ENCODE assay signal across 9 cellular contexts in the genomic region with DNA sequence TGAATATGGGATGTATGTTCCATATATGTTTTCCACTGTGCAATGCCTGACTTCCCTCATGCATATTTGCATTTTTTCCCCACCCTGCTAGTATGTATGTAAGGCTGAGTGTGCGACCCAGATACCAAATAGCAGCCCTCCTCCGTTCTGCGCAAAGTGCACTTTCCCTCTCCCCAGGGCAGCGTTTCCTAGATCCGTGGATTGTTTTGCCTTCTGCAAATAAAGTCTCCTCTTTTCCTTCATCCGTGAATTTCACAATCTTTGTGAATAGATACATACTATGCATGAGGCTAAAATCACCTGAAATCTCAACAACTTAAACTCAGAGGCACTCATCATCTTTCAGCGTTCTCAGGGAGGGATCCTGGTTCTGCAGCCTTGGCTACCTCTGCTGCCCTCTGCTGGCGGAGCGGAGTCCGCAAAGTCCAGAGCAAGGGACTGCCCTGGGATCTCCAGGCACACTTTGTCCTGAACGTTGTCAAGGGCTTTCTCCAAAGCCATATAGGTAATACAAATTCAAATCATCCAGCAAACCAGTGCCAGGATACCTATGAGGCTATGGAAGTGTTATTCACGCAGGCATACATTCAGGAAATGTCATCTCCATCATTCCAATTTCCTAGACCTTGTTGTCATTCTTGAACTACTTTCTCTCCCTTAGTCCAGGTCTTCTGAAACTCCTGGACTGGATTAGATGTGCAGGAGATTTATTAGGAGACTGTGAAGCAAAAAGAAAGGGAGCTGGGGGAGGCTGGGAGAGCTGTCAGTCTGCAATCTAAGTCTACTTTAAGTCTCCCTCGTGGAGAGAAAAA. TPM values are rescaled to one million over a fixed set of nuclear protein-coding genes. Genes with fewer than 3 reads are reported as not detected.
A peak's percentile ranks its signal among the peaks of the same experiment; 100 is the strongest.
DNase-seq lines count a peak whose midpoint lies in the region; ATAC-seq and TF ChIP-seq lines count a peak whose summit lies in the region.
"Had no signal": no experiment of that assay in that cellular context is flagged by ENCODE, and none has a peak within 500 bp of the region (broad histone marks: within the 10 kb centered on the region; RNA-seq: fewer than 3 reads in every experiment).

No MANE protein-coding gene starts in this region.

- DNase-seq in C1 segment of cervical spinal cord (lab: John Stamatoyannopoulos, UW) = peak in 12 of 14 donors; percentile 1 to 73 (median 20)
- peak; percentile 6 for DNase-seq in NCI-H774 (lab: John Stamatoyannopoulos, UW)
- peak; percentile 38 to 70 (median 50) for DNase-seq in activated CD8-positive, alpha-beta memory T cell treated with anti-CD3 and anti-CD28 coated beads for 48 hours (ENCODE audit: low read depth in 2 of 3, low spot score in 2 of 3)
- peak; percentile 69 for DNase-seq in epithelial cell of esophagus (ENCODE audit: low read depth)
- peak; percentile 37 to 75 (median 65) for DNase-seq in naive thymus-derived CD4-positive, alpha-beta T cell
- peak; percentile 51 to 56 for DNase-seq in stimulated activated CD8-positive, alpha-beta memory T cell treated with anti-CD3 and anti-CD28 coated beads, Interleukin-7, amount 100 ng/mL, for 4 hours (ENCODE audit: low read depth in 2 of 2)

- no peaks in the 10 kb centered on the region for H3K9me3 ChIP-seq in naive thymus-derived CD4-positive, alpha-beta T cell (ENCODE audit: control insufficient read depth in 2 of 3, low read length in 3 of 3)

- no peaks in the 10 kb centered on the region for H3K36me3 Mint-ChIP-seq in naive thymus-derived CD4-positive, alpha-beta T cell

- POLR2A ChIA-PET in naive thymus-derived CD4-positive, alpha-beta T cell (lab: Charles Lee) = interaction anchor here (0.9 kb wide), 1 partner anchor 53 kb away, joined by 5 read pairs; no protein-coding TSS in a partner anchor

- H3K36me3 ChIP-seq in naive thymus-derived CD4-positive, alpha-beta T cell (ENCODE audit: control insufficient read depth in 2 of 3, insufficient read depth in 3 of 3, low read length in 3 of 3) = no peaks in the 10 kb centered on the region

- H3K27me3 ChIP-seq in naive thymus-derived CD4-positive, alpha-beta T cell (ENCODE audit: control insufficient read depth in 2 of 2, insufficient read depth in 2 of 2, low read length in 2 of 2) = peaks cover 0 to 4% of the 10 kb centered on the region in 2 donors

- no peaks in the 10 kb centered on the region for H3K4me1 ChIP-seq in naive thymus-derived CD4-positive, alpha-beta T cell (ENCODE audit: control insufficient read depth in 2 of 2, insufficient read depth in 2 of 2, low read length in 2 of 2)

- CTCF ChIA-PET in naive thymus-derived CD4-positive, alpha-beta T cell (lab: Charles Lee) = interaction anchor here (1.0 to 1.6 kb wide), 3 partner anchors 11 to 111 kb away, joined by 3 to 5 read pairs (median 3); no protein-coding TSS in a partner anchor

- H3K4me3 Mint-ChIP-seq in naive thymus-derived CD4-positive, alpha-beta T cell = no peak overlapping the region
- H3K4me3 Mint-ChIP-seq: T-helper 1 cell treated with Interleukin-12 subunit alpha and Interleukin-12 subunit beta and Interleukin-4 antibody, amounts not matched to agents 30 μg/mL and 1 μg/mL, for 36 hours had no signal

- H3K4me3 ChIP-seq in epithelial cell of esophagus (ENCODE audit: low read length) = no peak overlapping the region
- no peak overlapping the region for H3K4me3 ChIP-seq in naive thymus-derived CD4-positive, alpha-beta T cell (ENCODE audit: low read length)

- peak; percentile 100 for TF ChIP-seq CTCF in epithelial cell of esophagus (IDR thresholded peaks at IDR 0.05; ENCODE audit: insufficient read depth, low read depth, low read length, missing control alignments)

- H3K9me3 Mint-ChIP-seq in naive thymus-derived CD4-positive, alpha-beta T cell = no peaks in the 10 kb centered on the region
- H3K9me3 Mint-ChIP-seq: T-helper 1 cell treated with Interleukin-12 subunit alpha and Interleukin-12 subunit beta and Interleukin-4 antibody, amounts not matched to agents 30 μg/mL and 1 μg/mL, for 36 hours had no signal

- no peaks in the 10 kb centered on the region for H3K4me1 Mint-ChIP-seq in naive thymus-derived CD4-positive, alpha-beta T cell

- ATAC-seq in GM18861 (IDR thresholded peaks at IDR 0.05; ENCODE audit: unreplicated experiment) (peak; percentile 78), HG03103 (IDR thresholded peaks at IDR 0.05; ENCODE audit: low read depth, unreplicated experiment) (peak; percentile 88)
- peak; percentile 83 for ATAC-seq in naive thymus-derived CD4-positive, alpha-beta T cell

- H3K27me3 Mint-ChIP-seq in naive thymus-derived CD4-positive, alpha-beta T cell = peaks cover 0 to 5% (median 0%) of the 10 kb centered on the region in 5 donors

- no peak overlapping the region for H3K27ac Mint-ChIP-seq in naive thymus-derived CD4-positive, alpha-beta T cell
- H3K27ac Mint-ChIP-seq: T-helper 1 cell treated with Interleukin-12 subunit alpha and Interleukin-12 subunit beta and Interleukin-4 antibody, amounts not matched to agents 30 μg/mL and 1 μg/mL, for 36 hours had no signal

- H3K27ac ChIP-seq in naive thymus-derived CD4-positive, alpha-beta T cell (ENCODE audit: low read depth, low read length) = no peak overlapping the region

- intact Hi-C loops in naive thymus-derived CD4-positive, alpha-beta T cell (cut with micrococcal nuclease) = loop anchor here (1.0 to 2.0 kb wide), 7 partner anchors 21 to 113 kb away; a partner anchor contains a TSS

RNA-seq across cellular contexts. Expression of a gene that starts 53.1 kb away (rescaled TPM):
- total RNA-seq in naive thymus-derived CD4-positive, alpha-beta T cell = 1 to 10 TPM; 2.9 to 4.9 (median 4.0) TPM
- under 1 TPM in 1 of 2 donors, not detected in 1; 0.10 TPM for polyA plus RNA-seq in naive thymus-derived CD4-positive, alpha-beta T cell

RNA-seq across cellular contexts. Expression of a gene that starts 56.2 kb away (rescaled TPM):
- total RNA-seq in naive thymus-derived CD4-positive, alpha-beta T cell = not detected
- not detected for polyA plus RNA-seq in naive thymus-derived CD4-positive, alpha-beta T cell

Comparison
In these comparisons a context has a peak if more than half of its experiments do, and no peak if none do; other contexts are left out.
1. DNase-seq: peak in every context shown above with its lines; median percentile 69 in epithelial cell of esophagus; 65 in naive thymus-derived CD4-positive, alpha-beta T cell; 54 in stimulated activated CD8-positive, alpha-beta memory T cell treated with anti-CD3 and anti-CD28 coated beads, Interleukin-7, amount 100 ng/mL, for 4 hours; 50 in activated CD8-positive, alpha-beta memory T cell treated with anti-CD3 and anti-CD28 coated beads for 48 hours; 20 in C1 segment of cervical spinal cord; 6 in NCI-H774.